ENCODE assay signal across 27 cellular contexts in genomic region chr15:93067649-93068085, GRCh38. TPM values are rescaled to one million over a fixed set of nuclear protein-coding genes. Genes with fewer than 3 reads are reported as not detected.
DNase-seq lines count a peak whose midpoint lies in the region; ATAC-seq and TF ChIP-seq lines count a peak whose summit lies in the region.
"Had no signal": no experiment of that assay in that cellular context is flagged by ENCODE, and none has a peak within 500 bp of the region (broad histone marks: within the 10 kb centered on the region; RNA-seq: fewer than 3 reads in every experiment).

No MANE protein-coding gene starts in this region.

- intact Hi-C loops in stomach (cut with DNase I; ENCODE audit: low total_unique reads), result no loop called here

- H3K36me3 ChIP-seq in H7 (replicated peaks; ENCODE audit: control insufficient read depth, insufficient read depth, low read length) (peaks cover 2% of the 10 kb centered on the region), stomach (peaks cover 0 to 11% (median 5%) of the 10 kb centered on the region in 4 donors)
- H3K36me3 ChIP-seq: colonic mucosa, pancreas had no signal

- TF ChIP-seq EP300 in stomach (IDR thresholded peaks at IDR 0.05), result no peak

- H3K9me3 ChIP-seq in stomach, result no peaks in the 10 kb centered on the region
- H3K9me3 ChIP-seq: BLaER1, colonic mucosa, pancreas had no signal

- peak; percentile 64 for DNase-seq in H7
- DNase-seq in caudate nucleus (lab: John Stamatoyannopoulos, UW), result no peak
- no peak for DNase-seq in nephron progenitor cell
- no peak for DNase-seq in stomach
- DNase-seq in SIG-M5 (lab: John Stamatoyannopoulos, UW), result no peak
- no peak for DNase-seq in middle frontal gyrus (ENCODE audit: extremely low spot score, low spot score)
- DNase-seq in NCI-H2227 treated with DMSO at 0.1 percent for 48 hours (lab: John Stamatoyannopoulos, UW), result no peak
- DNase-seq: activated CD4-positive, alpha-beta T cell treated with anti-CD3 and anti-CD28 coated beads for 36 hours; activated CD8-positive, alpha-beta memory T cell treated with anti-CD3 and anti-CD28 coated beads for 24 hours; activated gamma-delta T cell; activated naive CD8-positive, alpha-beta T cell treated with anti-CD3 and anti-CD28 coated beads, Interleukin-2, amount 50 U/mL, for 24 hours; activated T-cell treated with anti-CD3 and anti-CD28 coated beads, Interleukin-2, amount 50 U/mL, for 1 hour; colonic mucosa; DMS79; KG1; kidney glomerular epithelial cell; naive B cell; NCI-H1436 treated with DMSO at 0.1 percent for 48 hours; NCI-H510A; NK-92 treated with Interleukin-12 subunit alpha and Interleukin-12 subunit beta, amount 100 ng/mL, for 24 hours; stimulated activated CD8-positive, alpha-beta memory T cell treated with anti-CD3 and anti-CD28 coated beads, Interleukin-4, amount 100 ng/mL, for 48 hours had no signal

- peaks cover 17 to 70% (median 44%) of the 10 kb centered on the region in 4 donors for H3K4me1 ChIP-seq in stomach
- H3K4me1 ChIP-seq: colonic mucosa, pancreas had no signal

- H3K27ac Mint-ChIP-seq in nephron progenitor cell, result peak overlapping the region; percentile 19
- H3K27ac Mint-ChIP-seq: activated CD4-positive, alpha-beta T cell treated with anti-CD3 and anti-CD28 coated beads for 36 hours; activated naive CD8-positive, alpha-beta T cell treated with anti-CD3 and anti-CD28 coated beads, Interleukin-2, amount 50 U/mL, for 24 hours; T-helper 1 cell treated with Interleukin-12 subunit alpha and Interleukin-12 subunit beta and Interleukin-4 antibody, amounts not matched to agents 30 μg/mL and 1 μg/mL, for 36 hours had no signal

- 64 to 88% (median 82%) methylated on average over 4 of the region's 4 CpGs for WGBS in stomach, 5 donors

- H3K27me3 ChIP-seq in H7 (ENCODE audit: control insufficient read depth, insufficient read depth, low read length) (no peaks in the 10 kb centered on the region), stomach (peaks cover 0 to 62% (median 16%) of the 10 kb centered on the region in 3 donors)
- H3K27me3 ChIP-seq: BLaER1, pancreas had no signal

- H3K4me3 Mint-ChIP-seq in nephron progenitor cell, result peak overlapping the region; percentile 34
- H3K4me3 Mint-ChIP-seq: activated CD4-positive, alpha-beta T cell treated with anti-CD3 and anti-CD28 coated beads for 36 hours; activated naive CD8-positive, alpha-beta T cell treated with anti-CD3 and anti-CD28 coated beads, Interleukin-2, amount 50 U/mL, for 24 hours; naive B cell; T-helper 1 cell treated with Interleukin-12 subunit alpha and Interleukin-12 subunit beta and Interleukin-4 antibody, amounts not matched to agents 30 μg/mL and 1 μg/mL, for 36 hours had no signal

- ATAC-seq in HG03457 (IDR thresholded peaks at IDR 0.05; ENCODE audit: unreplicated experiment), result no peak
- ATAC-seq: activated CD4-positive, alpha-beta T cell treated with anti-CD3 and anti-CD28 coated beads for 36 hours; activated naive CD8-positive, alpha-beta T cell treated with anti-CD3 and anti-CD28 coated beads, Interleukin-2, amount 50 U/mL, for 24 hours; Panc1; pancreas had no signal

- peaks cover 35% of the 10 kb centered on the region for H3K36me3 Mint-ChIP-seq in nephron progenitor cell (ENCODE audit: low read depth)

- H3K4me1 Mint-ChIP-seq in nephron progenitor cell, result peaks cover 91% of the 10 kb centered on the region

- TF ChIP-seq POLR2A in stomach (IDR thresholded peaks at IDR 0.05), result no peak

- H3K9me3 Mint-ChIP-seq in nephron progenitor cell, result no peaks in the 10 kb centered on the region
- H3K9me3 Mint-ChIP-seq: activated naive CD8-positive, alpha-beta T cell treated with anti-CD3 and anti-CD28 coated beads, Interleukin-2, amount 50 U/mL, for 24 hours; naive B cell; T-helper 1 cell treated with Interleukin-12 subunit alpha and Interleukin-12 subunit beta and Interleukin-4 antibody, amounts not matched to agents 30 μg/mL and 1 μg/mL, for 36 hours had no signal

- peaks cover 2% of the 10 kb centered on the region for H3K27me3 Mint-ChIP-seq in nephron progenitor cell (ENCODE audit: low read depth, poor library complexity)

- H3K27ac ChIP-seq in caudate nucleus (ENCODE audit: low read depth, low read length), result peak overlapping the region; percentile 36
- peak overlapping the region in 3 of 5 donors; percentile 83 to 92 (median 86) for H3K27ac ChIP-seq in stomach
- H3K27ac ChIP-seq: BLaER1, colonic mucosa, pancreas had no signal

- TF ChIP-seq CTCF in nephron progenitor cell (IDR thresholded peaks at IDR 0.05) (no peak), stomach (IDR thresholded peaks at IDR 0.05) (no peak)

- H3K4me3 ChIP-seq in H7 (ENCODE audit: insufficient read depth, low read depth, low read length) (no peak overlapping the region), stomach (peak overlapping the region in 2 of 4 donors; percentile 1 to 9)
- H3K4me3 ChIP-seq: BLaER1, colonic mucosa, pancreas had no signal

RNA-seq across cellular contexts. Expression of gene RGMA, which starts 21.3 kb away (rescaled TPM):
- total RNA-seq in H7 (2014; rRNA removed; shearing (Covaris generic)), result 32.6 and 34.3 TPM in 2 replicates
- 10 to 100 TPM in 4 of 5 donors, 1 to 10 TPM in 1; 1.7 to 64.2 (median 30.1) TPM for total RNA-seq in stomach
- polyA plus RNA-seq in stomach, result 10 to 100 TPM in 1 of 3 donors, 1 to 10 TPM in 2; 4.6 to 19.8 (median 8.0) TPM
- total RNA-seq: SK-MEL-5 had no signal
